In the genomic region with DNA sequence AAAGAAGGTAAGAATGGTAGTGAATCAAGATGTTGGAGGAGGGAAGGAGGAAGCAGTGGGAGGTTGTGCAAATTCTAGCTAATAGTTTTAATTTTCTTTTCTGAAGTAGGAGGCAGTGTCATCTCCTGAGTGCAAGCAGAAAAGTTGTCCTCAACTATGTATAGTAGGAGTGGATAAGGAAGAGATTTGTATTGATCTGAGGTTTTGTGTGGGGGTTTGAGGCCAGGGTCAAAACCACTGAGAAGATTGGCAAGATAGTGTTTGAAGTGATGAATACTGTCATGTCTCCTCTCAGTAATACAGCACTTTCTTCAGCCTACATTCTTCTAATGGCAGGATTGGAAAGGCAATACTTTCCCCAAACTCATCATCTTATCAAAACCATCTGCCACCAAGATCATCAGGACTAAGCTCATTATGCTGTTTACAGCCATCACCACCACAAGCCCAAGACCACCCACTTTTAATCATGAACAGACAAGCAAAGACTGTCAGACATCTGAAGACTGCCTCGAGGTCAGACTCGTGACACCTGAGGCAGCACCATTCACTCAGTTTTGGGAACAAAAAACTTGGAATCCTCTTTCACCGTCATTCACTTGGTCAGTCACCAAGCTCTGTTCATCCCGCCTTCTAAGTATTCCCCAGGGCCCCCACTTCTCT, we compare ENCODE assay signal across 1 cellular context.
TF ChIP-seq lines count a peak whose summit lies in the region.

No MANE protein-coding gene starts in this region.

TF ChIP-seq in K562, 482 proteins besides CTCF, POLR2A, EP300 and RAD21:
- TF ChIP-seq TCF3 (CRISPR knock-in tag; IDR thresholded peaks at IDR 0.05), result no peak
- TF ChIP-seq, protein P1, sequence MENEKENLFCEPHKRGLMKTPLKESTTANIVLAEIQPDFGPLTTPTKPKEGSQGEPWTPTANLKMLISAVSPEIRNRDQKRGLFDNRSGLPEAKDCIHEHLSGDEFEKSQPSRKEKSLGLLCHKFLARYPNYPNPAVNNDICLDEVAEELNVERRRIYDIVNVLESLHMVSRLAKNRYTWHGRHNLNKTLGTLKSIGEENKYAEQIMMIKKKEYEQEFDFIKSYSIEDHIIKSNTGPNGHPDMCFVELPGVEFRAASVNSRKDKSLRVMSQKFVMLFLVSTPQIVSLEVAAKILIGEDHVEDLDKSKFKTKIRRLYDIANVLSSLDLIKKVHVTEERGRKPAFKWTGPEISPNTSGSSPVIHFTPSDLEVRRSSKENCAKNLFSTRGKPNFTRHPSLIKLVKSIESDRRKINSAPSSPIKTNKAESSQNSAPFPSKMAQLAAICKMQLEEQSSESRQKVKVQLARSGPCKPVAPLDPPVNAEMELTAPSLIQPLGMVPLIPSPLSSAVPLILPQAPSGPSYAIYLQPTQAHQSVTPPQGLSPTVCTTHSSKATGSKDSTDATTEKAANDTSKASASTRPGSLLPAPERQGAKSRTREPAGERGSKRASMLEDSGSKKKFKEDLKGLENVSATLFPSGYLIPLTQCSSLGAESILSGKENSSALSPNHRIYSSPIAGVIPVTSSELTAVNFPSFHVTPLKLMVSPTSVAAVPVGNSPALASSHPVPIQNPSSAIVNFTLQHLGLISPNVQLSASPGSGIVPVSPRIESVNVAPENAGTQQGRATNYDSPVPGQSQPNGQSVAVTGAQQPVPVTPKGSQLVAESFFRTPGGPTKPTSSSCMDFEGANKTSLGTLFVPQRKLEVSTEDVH (IDR thresholded peaks at IDR 0.05; ENCODE audit: low read depth, partially characterized antibody), result no peak
- no peak for TF ChIP-seq SUPT5H (IDR thresholded peaks at IDR 0.05)
- TF ChIP-seq KDM1A (IDR thresholded peaks at IDR 0.05), result peak; percentile 57 to 73; a peak in 2 of 4 replicates
- TF ChIP-seq HDAC1 (IDR thresholded peaks at IDR 0.05), result 0 out of 4 replicates have a peak, but pooled peaks of 1 of the 2 experiments have one; percentile 10
- TF ChIP-seq, protein P2, sequence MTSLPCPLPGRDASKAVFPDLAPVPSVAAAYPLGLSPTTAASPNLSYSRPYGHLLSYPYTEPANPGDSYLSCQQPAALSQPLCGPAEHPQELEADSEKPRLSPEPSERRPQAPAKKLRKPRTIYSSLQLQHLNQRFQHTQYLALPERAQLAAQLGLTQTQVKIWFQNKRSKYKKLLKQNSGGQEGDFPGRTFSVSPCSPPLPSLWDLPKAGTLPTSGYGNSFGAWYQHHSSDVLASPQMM (CRISPR knock-in tag; IDR thresholded peaks at IDR 0.05), result no peak
- no peak for TF ChIP-seq HOXB6 (CRISPR knock-in tag; IDR thresholded peaks at IDR 0.05; ENCODE audit: borderline replicate concordance)
- no peak for TF ChIP-seq ZNF830 (CRISPR knock-in tag; IDR thresholded peaks at IDR 0.05)
- no peak for TF ChIP-seq KAT8 (IDR thresholded peaks at IDR 0.05; ENCODE audit: low read depth)
- TF ChIP-seq RCOR1 (IDR thresholded peaks at IDR 0.05; ENCODE audit: borderline replicate concordance in 1 of 2, low read depth in 2 of 2, low read length in 2 of 2), result peak in 1 of 2 experiments; percentile 68; a peak in 1 of 4 replicates
- TF ChIP-seq CBFB (CRISPR knock-in tag; IDR thresholded peaks at IDR 0.05), result no peak
- TF ChIP-seq, protein P3, sequence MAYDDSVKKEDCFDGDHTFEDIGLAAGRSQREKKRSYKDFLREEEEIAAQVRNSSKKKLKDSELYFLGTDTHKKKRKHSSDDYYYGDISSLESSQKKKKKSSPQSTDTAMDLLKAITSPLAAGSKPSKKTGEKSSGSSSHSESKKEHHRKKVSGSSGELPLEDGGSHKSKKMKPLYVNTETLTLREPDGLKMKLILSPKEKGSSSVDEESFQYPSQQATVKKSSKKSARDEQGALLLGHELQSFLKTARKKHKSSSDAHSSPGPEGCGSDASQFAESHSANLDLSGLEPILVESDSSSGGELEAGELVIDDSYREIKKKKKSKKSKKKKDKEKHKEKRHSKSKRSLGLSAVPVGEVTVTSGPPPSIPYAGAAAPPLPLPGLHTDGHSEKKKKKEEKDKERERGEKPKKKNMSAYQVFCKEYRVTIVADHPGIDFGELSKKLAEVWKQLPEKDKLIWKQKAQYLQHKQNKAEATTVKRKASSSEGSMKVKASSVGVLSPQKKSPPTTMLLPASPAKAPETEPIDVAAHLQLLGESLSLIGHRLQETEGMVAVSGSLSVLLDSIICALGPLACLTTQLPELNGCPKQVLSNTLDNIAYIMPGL (CRISPR knock-in tag; IDR thresholded peaks at IDR 0.05), result no peak
- no peak for TF ChIP-seq ARNT (IDR thresholded peaks at IDR 0.05)
- TF ChIP-seq, protein P4, sequence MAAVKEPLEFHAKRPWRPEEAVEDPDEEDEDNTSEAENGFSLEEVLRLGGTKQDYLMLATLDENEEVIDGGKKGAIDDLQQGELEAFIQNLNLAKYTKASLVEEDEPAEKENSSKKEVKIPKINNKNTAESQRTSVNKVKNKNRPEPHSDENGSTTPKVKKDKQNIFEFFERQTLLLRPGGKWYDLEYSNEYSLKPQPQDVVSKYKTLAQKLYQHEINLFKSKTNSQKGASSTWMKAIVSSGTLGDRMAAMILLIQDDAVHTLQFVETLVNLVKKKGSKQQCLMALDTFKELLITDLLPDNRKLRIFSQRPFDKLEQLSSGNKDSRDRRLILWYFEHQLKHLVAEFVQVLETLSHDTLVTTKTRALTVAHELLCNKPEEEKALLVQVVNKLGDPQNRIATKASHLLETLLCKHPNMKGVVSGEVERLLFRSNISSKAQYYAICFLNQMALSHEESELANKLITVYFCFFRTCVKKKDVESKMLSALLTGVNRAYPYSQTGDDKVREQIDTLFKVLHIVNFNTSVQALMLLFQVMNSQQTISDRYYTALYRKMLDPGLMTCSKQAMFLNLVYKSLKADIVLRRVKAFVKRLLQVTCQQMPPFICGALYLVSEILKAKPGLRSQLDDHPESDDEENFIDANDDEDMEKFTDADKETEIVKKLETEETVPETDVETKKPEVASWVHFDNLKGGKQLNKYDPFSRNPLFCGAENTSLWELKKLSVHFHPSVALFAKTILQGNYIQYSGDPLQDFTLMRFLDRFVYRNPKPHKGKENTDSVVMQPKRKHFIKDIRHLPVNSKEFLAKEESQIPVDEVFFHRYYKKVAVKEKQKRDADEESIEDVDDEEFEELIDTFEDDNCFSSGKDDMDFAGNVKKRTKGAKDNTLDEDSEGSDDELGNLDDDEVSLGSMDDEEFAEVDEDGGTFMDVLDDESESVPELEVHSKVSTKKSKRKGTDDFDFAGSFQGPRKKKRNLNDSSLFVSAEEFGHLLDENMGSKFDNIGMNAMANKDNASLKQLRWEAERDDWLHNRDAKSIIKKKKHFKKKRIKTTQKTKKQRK (IDR thresholded peaks at IDR 0.05; ENCODE audit: borderline replicate concordance, low read depth, low read length), result no peak
- TF ChIP-seq TRIM24 (IDR thresholded peaks at IDR 0.05), result no peak
